9 cellular contexts compared by ENCODE assay signal in genomic region chr10:19518109-19518508, GRCh38.
"Had no signal": no experiment of that assay in that cellular context is flagged by ENCODE, and none has a peak within 500 bp of the region (broad histone marks: within the 10 kb centered on the region; RNA-seq: fewer than 3 reads in every experiment).

No MANE protein-coding gene starts in this region.

- H3K9ac ChIP-seq: GM23248 had no signal

- H3K9me3 ChIP-seq: HAP-1 had no signal

- H3K4me3 ChIP-seq: GM23248, HAP-1, K562 had no signal

- H3K4me1 ChIP-seq: HAP-1 had no signal

- H3K27ac ChIP-seq: GM23248 had no signal

- FAIRE-seq: HTR-8/SVneo, K562 had no signal

- H2AFZ ChIP-seq: GM23248 had no signal

- H3K36me3 ChIP-seq: HAP-1 had no signal

- DNase-seq: GOT3, H7, HFFc6, IMR-90, KG1 had no signal
